Comparison of ENCODE assay signal across 16 cellular contexts in genomic region chr22:42623756-42624446, GRCh38. TPM values are rescaled to one million over a fixed set of nuclear protein-coding genes. Genes with fewer than 3 reads are reported as not detected.
DNase-seq lines count a peak whose midpoint lies in the region; ATAC-seq, FAIRE-seq and TF ChIP-seq lines count a peak whose summit lies in the region.
"Had no signal": no experiment of that assay in that cellular context is flagged by ENCODE, and none has a peak within 500 bp of the region (broad histone marks: within the 10 kb centered on the region; RNA-seq: fewer than 3 reads in every experiment).

No MANE protein-coding gene starts in this region.

- no peaks in the 10 kb centered on the region for H3K9me3 ChIP-seq in heart right ventricle
- no peaks in the 10 kb centered on the region for H3K9me3 ChIP-seq in neutrophil
- no peaks in the 10 kb centered on the region for H3K9me3 ChIP-seq in uterus
- no peaks in the 10 kb centered on the region for H3K9me3 ChIP-seq in pancreas

- ATAC-seq in heart right ventricle (peak in 3 of 8 donors; percentile 1 to 21 (median 12)), Right ventricle myocardium superior (ENCODE audit: poor library complexity) (no peak), pancreas (no peak)
- ATAC-seq: natural killer cell treated with Interleukin-12 subunit alpha and Interleukin-12 subunit beta and Interleukin-15 and Interleukin-18, amount 100 ng/mL, for 72 hours; stimulated activated naive CD8-positive, alpha-beta T cell treated with anti-CD3 and anti-CD28 coated beads, Interleukin-15, Interleukin-2, amounts not matched to agents 100 U/mL and 50 U/mL, for 24 hours had no signal

- no peak for TF ChIP-seq POLR2A in uterus (IDR thresholded peaks at IDR 0.05)

- DNase-seq in heart right ventricle = peak in 1 of 2 donors; percentile 50
- no peak for DNase-seq in Right ventricle myocardium superior
- DNase-seq in astrocyte of the spinal cord (ENCODE audit: low read depth, low spot score) = peak; percentile 8
- no peak for DNase-seq in uterus
- DNase-seq in GM03348 (ENCODE audit: low spot score) = no peak
- DNase-seq in pancreas = no peak
- no peak for DNase-seq in COR-L47 (lab: John Stamatoyannopoulos, UW)
- DNase-seq: effector CD4-positive, alpha-beta T cell; NCI-H1048; NCI-H774; stimulated activated naive CD8-positive, alpha-beta T cell treated with anti-CD3 and anti-CD28 coated beads, Interleukin-15, Interleukin-2, amounts not matched to agents 100 U/mL and 50 U/mL, for 24 hours had no signal

- intact Hi-C loops in heart right ventricle (cut with DNase I) = loop anchor here in 4 of 10 donors (5.0 to 10.0 kb wide), 4 partner anchors 188 to 198 kb away; no protein-coding TSS in a partner anchor
- intact Hi-C loops in Right ventricle myocardium superior (cut with DNase I) = no loop called here
- intact Hi-C loops in uterus (cut with DNase I; ENCODE audit: low total_unique reads) = no loop called here
- intact Hi-C loops in pancreas (cut with DNase I) = no loop called here

- H3K4me1 ChIP-seq in heart right ventricle (peaks cover 5 to 34% (median 23%) of the 10 kb centered on the region in 9 donors), neutrophil (ENCODE audit: control insufficient read depth in 1 of 2, insufficient read depth in 1 of 2, low read depth in 1 of 2, low read length in 1 of 2) (peaks cover 10 to 23% of the 10 kb centered on the region in 2 experiments), uterus (peaks cover 0 to 6% of the 10 kb centered on the region in 2 donors), pancreas (no peaks in the 10 kb centered on the region)

- in situ Hi-C loops in astrocyte of the spinal cord (cut with HindIII; ENCODE audit: low sequenced_read_pairs) = no loop called here

- WGBS in heart right ventricle, 2 donors = 57 to 60% methylated on average over 29 of the region's 29 CpGs
- WGBS in pancreas, 2 donors = 85 to 88% methylated on average over 29 of the region's 29 CpGs

- H3K27ac ChIP-seq in heart right ventricle (peak overlapping the region in 9 of 10 donors; percentile 4 to 68 (median 50)), neutrophil (peak overlapping the region; percentile 57), uterus (peak overlapping the region; percentile 8 to 46), pancreas (no peak overlapping the region)
- H3K27ac ChIP-seq: hepatocyte had no signal

- H3K36me3 ChIP-seq in heart right ventricle = peaks cover 6 to 90% (median 63%) of the 10 kb centered on the region in 9 donors
- H3K36me3 ChIP-seq in neutrophil = peaks cover 72% of the 10 kb centered on the region
- H3K36me3 ChIP-seq in uterus = no peaks in the 10 kb centered on the region
- peaks cover 3 to 45% (median 18%) of the 10 kb centered on the region in 3 donors for H3K36me3 ChIP-seq in pancreas

- H3K27me3 ChIP-seq in heart right ventricle (no peaks in the 10 kb centered on the region), neutrophil (no peaks in the 10 kb centered on the region), uterus (no peaks in the 10 kb centered on the region), pancreas (no peaks in the 10 kb centered on the region)
- H3K27me3 ChIP-seq: hepatocyte had no signal

- no peak for TF ChIP-seq CTCF in heart right ventricle (IDR thresholded peaks at IDR 0.05)
- TF ChIP-seq CTCF in astrocyte of the spinal cord (IDR thresholded peaks at IDR 0.05; ENCODE audit: low read depth, low read length) = no peak
- no peak for TF ChIP-seq CTCF in neutrophil (IDR thresholded peaks at IDR 0.05)
- TF ChIP-seq CTCF in uterus (IDR thresholded peaks at IDR 0.05) = no peak
- TF ChIP-seq CTCF in pancreas (IDR thresholded peaks at IDR 0.05) = no peak

- no peak for FAIRE-seq in pancreas (lab: Jason Lieb, UNC)
- FAIRE-seq: keratinocyte had no signal

- H3K4me3 ChIP-seq in heart right ventricle = no peak overlapping the region
- no peak overlapping the region for H3K4me3 ChIP-seq in astrocyte of the spinal cord (ENCODE audit: low read depth, low read length)
- no peak overlapping the region for H3K4me3 ChIP-seq in neutrophil (ENCODE audit: low read depth in 1 of 2, low read length in 1 of 2)
- no peak overlapping the region for H3K4me3 ChIP-seq in uterus
- H3K4me3 ChIP-seq in pancreas = no peak overlapping the region
- H3K4me3 ChIP-seq: hepatocyte had no signal

RNA-seq across cellular contexts. Expression of gene POLDIP3, which starts 9.2 kb away (rescaled TPM):
- total RNA-seq in heart right ventricle (10 to 100 TPM; 27.2 to 42.6 (median 33.6) TPM), Right ventricle myocardium superior (32.1 TPM), uterus (10 to 100 TPM; 25.9 to 73.3 (median 39.2) TPM), pancreas (10 to 100 TPM; 23.3 to 35.2 (median 28.7) TPM)
- polyA plus RNA-seq in heart right ventricle (10 to 100 TPM; 11.9 to 32.6 TPM), pancreas (10 to 100 TPM; 14.6 to 28.6 TPM)

RNA-seq across cellular contexts. Expression of gene ATP5MGL, which starts 16.5 kb away (rescaled TPM):
- 1 to 10 TPM in 1 of 10 donors, under 1 TPM in 9; 0.32 to 1.2 (median 0.50) TPM for total RNA-seq in heart right ventricle
- polyA plus RNA-seq in heart right ventricle = not detected
- total RNA-seq in Right ventricle myocardium superior = 0.38 TPM
- total RNA-seq in uterus = under 1 TPM in 1 of 4 donors, not detected in 3; 0.79 TPM
- under 1 TPM in 5 of 6 donors, not detected in 1; 0.24 to 0.60 (median 0.34) TPM for total RNA-seq in pancreas
- polyA plus RNA-seq in pancreas = under 1 TPM in 1 of 2 donors, not detected in 1; 0.34 TPM
- total RNA-seq: Daoy had no signal
- polyA plus RNA-seq: hepatocyte, keratinocyte had no signal

RNA-seq across cellular contexts. Expression of gene CYB5R3, which starts 25.3 kb away (rescaled TPM):
- total RNA-seq in heart right ventricle = 100 to 1,000 TPM; 261 to 633 (median 312) TPM
- polyA plus RNA-seq in heart right ventricle = 100 to 1,000 TPM in 1 of 2 donors, 10 to 100 TPM in 1; 91.9 to 303 TPM
- total RNA-seq in Right ventricle myocardium superior = 216 TPM
- 100 to 1,000 TPM in 1 of 4 donors, 10 to 100 TPM in 3; 34.0 to 225 (median 51.7) TPM for total RNA-seq in uterus
- 10 to 100 TPM; 32.6 to 76.4 (median 43.6) TPM for total RNA-seq in pancreas
- 100 to 1,000 TPM in 1 of 2 donors, 10 to 100 TPM in 1; 53.6 to 105 TPM for polyA plus RNA-seq in pancreas

Comparison
In these comparisons a context has a peak if more than half of its experiments do, and no peak if none do; other contexts are left out.
1. H3K27ac ChIP-seq: peak in heart right ventricle (9 of 10), neutrophil (single experiment) and uterus (2 of 2); none in pancreas (0 of 4).